Comparison of ENCODE assay signal across 25 cellular contexts in genomic region chr7:17422966-17423365, GRCh38.
DNase-seq lines count a peak whose midpoint lies in the region; ATAC-seq and TF ChIP-seq lines count a peak whose summit lies in the region.
"Had no signal": no experiment of that assay in that cellular context is flagged by ENCODE, and none has a peak within 500 bp of the region (broad histone marks: within the 10 kb centered on the region; RNA-seq: fewer than 3 reads in every experiment).

No MANE protein-coding gene starts in this region.

- H3K4me3 ChIP-seq in smooth muscle cell (no peak overlapping the region), adrenal gland (no peak overlapping the region)
- H3K4me3 ChIP-seq: body of pancreas, lung, ovary, tibial nerve had no signal

- TF ChIP-seq POLR2A in adrenal gland (IDR thresholded peaks at IDR 0.05), result no peak

- H3K4me1 ChIP-seq in smooth muscle cell (ENCODE audit: low read depth), result peaks cover 11% of the 10 kb centered on the region
- no peaks in the 10 kb centered on the region for H3K4me1 ChIP-seq in adrenal gland (replicated peaks in 1 of 2)
- H3K4me1 ChIP-seq: body of pancreas, foreskin keratinocyte had no signal

- H3K79me2 ChIP-seq in smooth muscle cell (ENCODE audit: low read depth), result no peaks in the 10 kb centered on the region

- peak overlapping the region; percentile 67 for H3K27ac ChIP-seq in smooth muscle cell (ENCODE audit: low read depth)
- H3K27ac ChIP-seq in adrenal gland, result no peak overlapping the region
- H3K27ac ChIP-seq: body of pancreas, epithelial cell of prostate, foreskin keratinocyte, ovary, RWPE1 had no signal

- H2AFZ ChIP-seq in smooth muscle cell (ENCODE audit: low read depth), result peak overlapping the region; percentile 17

- H4K20me1 ChIP-seq in smooth muscle cell (ENCODE audit: low read depth), result no peaks in the 10 kb centered on the region

- no peak overlapping the region for H3K9ac ChIP-seq in smooth muscle cell (ENCODE audit: low read depth)
- H3K9ac ChIP-seq: SK-N-SH had no signal

- peak; percentile 18 for DNase-seq in COLO829 (ENCODE audit: low spot score)
- DNase-seq in M059J (ENCODE audit: low read depth), result peak; percentile 80
- peak; percentile 19 for DNase-seq in dedifferentiated amniotic fluid mesenchymal stem cell (ENCODE audit: extremely low spot score)
- DNase-seq in smooth muscle cell (lab: John Stamatoyannopoulos, UW; ENCODE audit: unreplicated experiment), result no peak
- DNase-seq in NCI-H510A (lab: John Stamatoyannopoulos, UW), result no peak
- DNase-seq in adrenal gland, result no peak
- DNase-seq: activated effector memory CD4-positive, alpha-beta T cell treated with anti-CD3 and anti-CD28 coated beads, Interleukin-2, amount 50 U/mL, for 16 hours; activated naive CD8-positive, alpha-beta T cell treated with anti-CD3 and anti-CD28 coated beads for 36 hours; activated T-cell treated with anti-CD3 and anti-CD28 coated beads for 4 hours; body of pancreas; foreskin keratinocyte; NCI-H1105; NCI-H2029; NCI-H2227 treated with DMSO at 0.1 percent for 48 hours; NCI-H69; ovary; retina; SK-N-SH; stimulated activated CD4-positive, alpha-beta T cell treated with anti-CD3 and anti-CD28 coated beads, Interleukin-2, amount 100 ng/mL, for 24 hours; T-helper 2 cell had no signal

- peaks cover 3% of the 10 kb centered on the region for H3F3A ChIP-seq in smooth muscle cell (ENCODE audit: low read depth)

- TF ChIP-seq CTCF in smooth muscle cell (IDR thresholded peaks at IDR 0.05; ENCODE audit: borderline replicate concordance, insufficient read depth, poor library complexity, severe bottlenecking) (no peak), adrenal gland (IDR thresholded peaks at IDR 0.05) (no peak)

- H3K4me2 ChIP-seq in smooth muscle cell, result peak overlapping the region; percentile 59
- H3K4me2 ChIP-seq: SK-N-SH had no signal

- H3K9me3 ChIP-seq in smooth muscle cell (replicated peaks; ENCODE audit: low read depth), result peaks cover 3% of the 10 kb centered on the region
- no peaks in the 10 kb centered on the region for H3K9me3 ChIP-seq in adrenal gland (replicated peaks in 1 of 3)
- H3K9me3 ChIP-seq: body of pancreas, ovary, SK-N-SH had no signal

- H3K27me3 ChIP-seq in smooth muscle cell (ENCODE audit: low read depth), result no peaks in the 10 kb centered on the region
- no peaks in the 10 kb centered on the region for H3K27me3 ChIP-seq in adrenal gland
- H3K27me3 ChIP-seq: body of pancreas, foreskin keratinocyte, ovary, tibial nerve had no signal

- peaks cover 4% of the 10 kb centered on the region for H3K36me3 ChIP-seq in smooth muscle cell (ENCODE audit: low read depth)
- no peaks in the 10 kb centered on the region for H3K36me3 ChIP-seq in adrenal gland (replicated peaks in 1 of 2)
- H3K36me3 ChIP-seq: ovary, tibial nerve had no signal

- intact Hi-C loops in adrenal gland (cut with DNase I), result no loop called here

- ATAC-seq in GM21825 (IDR thresholded peaks at IDR 0.05; ENCODE audit: unreplicated experiment), result no peak
- ATAC-seq: body of pancreas, foreskin keratinocyte had no signal

- 51% methylated on average over 2 of the region's 2 CpGs for WGBS in smooth muscle cell (ENCODE audit: low lambda C conversion rate)
- WGBS in adrenal gland, 4 donors, result 63 to 80% (median 72%) methylated on average over 2 of the region's 2 CpGs

Comparison
In these comparisons a context has a peak if more than half of its experiments do, and no peak if none do; other contexts are left out.
1. DNase-seq: peak in COLO829 (single experiment), M059J (single experiment) and dedifferentiated amniotic fluid mesenchymal stem cell (single experiment); none in smooth muscle cell (single experiment), NCI-H510A (single experiment) and adrenal gland (0 of 7).